Comparison of ENCODE assay signal across 15 cellular contexts in the genomic region with DNA sequence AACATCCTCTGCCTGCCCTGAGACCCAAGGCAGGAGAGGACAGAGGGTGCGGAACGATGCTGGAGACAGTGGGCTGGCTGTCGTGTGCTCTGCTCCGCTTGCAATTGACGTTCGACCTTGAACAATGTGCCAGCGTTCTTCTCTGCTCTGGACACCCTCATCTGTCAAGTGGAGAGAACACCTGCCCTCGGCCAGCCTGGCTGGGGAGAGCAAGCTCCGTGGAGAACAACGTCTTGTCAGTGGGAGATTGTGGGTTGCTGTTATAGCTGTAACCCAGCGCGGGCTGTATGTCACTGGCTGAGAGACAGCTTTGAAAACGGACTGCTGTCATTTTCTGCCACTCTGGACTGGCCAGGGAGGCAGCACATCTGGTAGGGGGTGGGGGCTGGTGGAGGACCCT. TPM values are rescaled to one million over a fixed set of nuclear protein-coding genes. Genes with fewer than 3 reads are reported as not detected.
DNase-seq lines count a peak whose midpoint lies in the region; ATAC-seq and TF ChIP-seq lines count a peak whose summit lies in the region.
"Had no signal": no experiment of that assay in that cellular context is flagged by ENCODE, and none has a peak within 500 bp of the region (broad histone marks: within the 10 kb centered on the region; RNA-seq: fewer than 3 reads in every experiment).

No MANE protein-coding gene starts in this region.

- H3K4me3 ChIP-seq in esophagus muscularis mucosa: peak overlapping the region in 1 of 4 donors; percentile 30

- no peak overlapping the region for H3K4me3 Mint-ChIP-seq in neural crest cell
- H3K4me3 Mint-ChIP-seq: activated CD4-positive, alpha-beta memory T cell treated with anti-CD3 and anti-CD28 coated beads, Interleukin-2, amount 10 ng/mL, durations not matched to agents 7 days and 5 days; activated naive CD4-positive, alpha-beta T cell treated with anti-CD3 and anti-CD28 coated beads for 36 hours; dendritic cell treated with granulocyte-macrophage colony-stimulating factor and Interleukin-4, amounts not matched to agents 40 ng/mL and 50 ng/mL, for 4 days; IgD-negative memory B cell; T-cell had no signal

- no peaks in the 10 kb centered on the region for H3K27me3 Mint-ChIP-seq in neural crest cell (ENCODE audit: low read depth)

- TF ChIP-seq POLR2A in esophagus muscularis mucosa (IDR thresholded peaks at IDR 0.05; ENCODE audit: low read depth): no peak

- no peak for ATAC-seq in HG02642 (IDR thresholded peaks at IDR 0.05; ENCODE audit: poor library complexity, unreplicated experiment)
- no peak for ATAC-seq in HG02884 (IDR thresholded peaks at IDR 0.05; ENCODE audit: unreplicated experiment)

- peak overlapping the region; percentile 79 to 84 (median 82) for H3K27ac ChIP-seq in esophagus muscularis mucosa (replicated peaks in 1 of 4)

- peak overlapping the region; percentile 93 for H3K27ac Mint-ChIP-seq in neural crest cell (ENCODE audit: unreplicated experiment)
- H3K27ac Mint-ChIP-seq: activated CD4-positive, alpha-beta memory T cell treated with anti-CD3 and anti-CD28 coated beads, Interleukin-2, amount 10 ng/mL, durations not matched to agents 7 days and 5 days; activated naive CD4-positive, alpha-beta T cell treated with anti-CD3 and anti-CD28 coated beads for 36 hours; dendritic cell treated with granulocyte-macrophage colony-stimulating factor and Interleukin-4, amounts not matched to agents 40 ng/mL and 50 ng/mL, for 4 days; IgD-negative memory B cell had no signal

- no peaks in the 10 kb centered on the region for H3K27me3 ChIP-seq in esophagus muscularis mucosa

- 49% methylated on average over 8 of the region's 13 CpGs for WGBS in esophagus muscularis mucosa

- TF ChIP-seq CTCF in esophagus muscularis mucosa (IDR thresholded peaks at IDR 0.05) (no peak), neural crest cell (conservative IDR thresholded peaks at IDR 0.05) (no peak)

- intact Hi-C loops in esophagus muscularis mucosa (cut with DNase I): no loop called here

- peak; percentile 44 to 60 for DNase-seq in SHP77 (lab: John Stamatoyannopoulos, UW)
- no peak for DNase-seq in SHP77 treated with DMSO at 0.1 percent for 48 hours (lab: John Stamatoyannopoulos, UW)
- DNase-seq in esophagus muscularis mucosa (ENCODE audit: extremely low spot score): no peak
- no peak for DNase-seq in neural crest cell (ENCODE audit: low read depth, low spot score)
- DNase-seq in DMS153 treated with DMSO at 0.1 percent for 48 hours (lab: John Stamatoyannopoulos, UW; ENCODE audit: unreplicated experiment): no peak
- DNase-seq in COLO829 (ENCODE audit: low spot score): no peak
- DNase-seq: activated CD4-positive, alpha-beta memory T cell treated with anti-CD3 and anti-CD28 coated beads, Interleukin-2, amount 10 ng/mL, durations not matched to agents 7 days and 5 days; activated naive CD4-positive, alpha-beta T cell treated with anti-CD3 and anti-CD28 coated beads for 36 hours; mammary epithelial cell; NCI-H774; T-cell had no signal

- no peaks in the 10 kb centered on the region for H3K9me3 ChIP-seq in esophagus muscularis mucosa

- peaks cover 37 to 58% (median 55%) of the 10 kb centered on the region in 4 donors for H3K4me1 ChIP-seq in esophagus muscularis mucosa

- TF ChIP-seq EP300 in esophagus muscularis mucosa (IDR thresholded peaks at IDR 0.05): no peak

- no peaks in the 10 kb centered on the region for H3K9me3 Mint-ChIP-seq in neural crest cell
- H3K9me3 Mint-ChIP-seq: activated CD4-positive, alpha-beta memory T cell treated with anti-CD3 and anti-CD28 coated beads, Interleukin-2, amount 10 ng/mL, durations not matched to agents 7 days and 5 days; activated naive CD4-positive, alpha-beta T cell treated with anti-CD3 and anti-CD28 coated beads for 36 hours; dendritic cell treated with granulocyte-macrophage colony-stimulating factor and Interleukin-4, amounts not matched to agents 40 ng/mL and 50 ng/mL, for 4 days; IgD-negative memory B cell; T-cell had no signal

- H3K36me3 Mint-ChIP-seq in neural crest cell (ENCODE audit: low read depth): peaks cover 2% of the 10 kb centered on the region
- H3K36me3 Mint-ChIP-seq: IgD-negative memory B cell, T-cell had no signal

- peaks cover 0 to 30% (median 4%) of the 10 kb centered on the region in 4 donors for H3K36me3 ChIP-seq in esophagus muscularis mucosa

- H3K4me1 Mint-ChIP-seq in neural crest cell: peaks cover 68% of the 10 kb centered on the region
- H3K4me1 Mint-ChIP-seq: activated CD4-positive, alpha-beta memory T cell treated with anti-CD3 and anti-CD28 coated beads, Interleukin-2, amount 10 ng/mL, durations not matched to agents 7 days and 5 days; IgD-negative memory B cell had no signal

RNA-seq across cellular contexts. Expression of a gene that starts 14.7 kb away (rescaled TPM):
- total RNA-seq in esophagus muscularis mucosa: 10 to 100 TPM; 15.4 to 30.0 (median 17.4) TPM
- 2.1 and 3.2 TPM in 2 replicates for total RNA-seq in neural crest cell
- total RNA-seq: activated naive CD4-positive, alpha-beta T cell treated with anti-CD3 and anti-CD28 coated beads for 36 hours had no signal

Comparison
In these comparisons a context has a peak if more than half of its experiments do, and no peak if none do; other contexts are left out.
1. DNase-seq: peak in SHP77 (2 of 2); none in SHP77 treated with DMSO at 0.1 percent for 48 hours (single experiment), esophagus muscularis mucosa (single experiment), neural crest cell (single experiment), DMS153 treated with DMSO at 0.1 percent for 48 hours (single experiment) and COLO829 (single experiment).